In genomic region chr12:6958609-6959375, GRCh38 we compare ENCODE assay signal across 9 cellular contexts. TPM values are rescaled to one million over a fixed set of nuclear protein-coding genes. Genes with fewer than 3 reads are reported as not detected.
DNase-seq lines count a peak whose midpoint lies in the region; ATAC-seq, FAIRE-seq and TF ChIP-seq lines count a peak whose summit lies in the region.
"Had no signal": no experiment of that assay in that cellular context is flagged by ENCODE, and none has a peak within 500 bp of the region (broad histone marks: within the 10 kb centered on the region; RNA-seq: fewer than 3 reads in every experiment).

No MANE protein-coding gene starts in this region.

- peak overlapping the region; percentile 58 for H3K27ac Mint-ChIP-seq in astrocyte (ENCODE audit: unreplicated experiment)

- H4K20me1 ChIP-seq in astrocyte (ENCODE audit: insufficient read depth, low read length), result no peaks in the 10 kb centered on the region

- ATAC-seq in GM18868 (IDR thresholded peaks at IDR 0.05; ENCODE audit: unreplicated experiment) (peak; percentile 51), HG03025 (IDR thresholded peaks at IDR 0.05; ENCODE audit: low FRiP score, unreplicated experiment) (peak; percentile 40)
- ATAC-seq: K562 had no signal

- no peak overlapping the region for H3K27ac ChIP-seq in astrocyte (ENCODE audit: low read depth, low read length)

- peaks cover 2% of the 10 kb centered on the region for H3K36me3 Mint-ChIP-seq in astrocyte (ENCODE audit: low read depth, unreplicated experiment)

- H3K27me3 Mint-ChIP-seq in astrocyte (ENCODE audit: low read depth, unreplicated experiment), result peaks cover 4% of the 10 kb centered on the region

- no peaks in the 10 kb centered on the region for H3K9me3 Mint-ChIP-seq in astrocyte (ENCODE audit: unreplicated experiment)

- H3K27me3 ChIP-seq in astrocyte (ENCODE audit: insufficient read depth, low read length), result no peaks in the 10 kb centered on the region

- H2AFZ ChIP-seq in astrocyte (ENCODE audit: low read depth, low read length), result peak overlapping the region; percentile 47

- DNase-seq in T-helper 1 cell (peak; percentile 62 to 83 (median 73)), astrocyte (ENCODE audit: low read depth) (no peak), posterior vena cava (ENCODE audit: low spot score) (peak; percentile 82), NCI-H524 (lab: John Stamatoyannopoulos, UW) (no peak), NCI-H82 (lab: John Stamatoyannopoulos, UW) (no peak), DMS53 treated with DMSO at 0.1 percent for 48 hours (lab: John Stamatoyannopoulos, UW; ENCODE audit: unreplicated experiment) (no peak)

- peak overlapping the region; percentile 29 for H3K4me3 Mint-ChIP-seq in astrocyte (ENCODE audit: unreplicated experiment)

- no peak overlapping the region for H3K9ac ChIP-seq in astrocyte (ENCODE audit: low read length)

- no peak for FAIRE-seq in astrocyte (lab: Jason Lieb, UNC)
- FAIRE-seq: K562 had no signal

- intact Hi-C loops in posterior vena cava (cut with DNase I), result loop anchor here in 1 of 2 donors (10.0 kb wide), 1 partner anchor 156 kb away; no protein-coding TSS in a partner anchor

- H3K4me2 ChIP-seq in astrocyte (ENCODE audit: low read length), result no peak overlapping the region

- no peak for TF ChIP-seq CTCF in astrocyte (IDR thresholded peaks at IDR 0.05; ENCODE audit: insufficient read depth, low read depth, low read length)

- peaks cover 23% of the 10 kb centered on the region for H3K4me1 ChIP-seq in astrocyte (ENCODE audit: insufficient read depth, low read length)

- H3K36me3 ChIP-seq in astrocyte (ENCODE audit: insufficient read depth, low read length), result no peaks in the 10 kb centered on the region

- H3K4me1 Mint-ChIP-seq in astrocyte (ENCODE audit: low read depth, unreplicated experiment), result peaks cover 25% of the 10 kb centered on the region

- H3K79me2 ChIP-seq in astrocyte (ENCODE audit: insufficient read depth, low read length), result no peaks in the 10 kb centered on the region

- H3K4me3 ChIP-seq in astrocyte (ENCODE audit: insufficient read depth, low read depth, low read length), result no peak overlapping the region
- H3K4me3 ChIP-seq: K562 had no signal

- no peaks in the 10 kb centered on the region for H3K9me3 ChIP-seq in astrocyte (ENCODE audit: insufficient read depth, low read depth, low read length)

RNA-seq across cellular contexts. Expression of gene PTPN6, which starts 7.6 kb away (rescaled TPM):
- total RNA-seq in astrocyte (5.2 and 8.9 TPM in 2 replicates), posterior vena cava (10 to 100 TPM; 18.7 to 31.4 TPM)

RNA-seq across cellular contexts. Expression of gene PHB2, which starts 11.7 kb away (rescaled TPM):
- total RNA-seq in astrocyte, result 171 and 176 TPM in 2 replicates
- total RNA-seq in posterior vena cava, result 100 to 1,000 TPM in 1 of 2 donors, 10 to 100 TPM in 1; 98.8 to 110 TPM

RNA-seq across cellular contexts. Expression of gene EMG1, which starts 11.9 kb away (rescaled TPM):
- 38.6 and 39.1 TPM in 2 replicates for total RNA-seq in astrocyte
- total RNA-seq in posterior vena cava, result 10 to 100 TPM; 38.4 to 43.9 TPM

RNA-seq across cellular contexts. Expression of gene C12orf57, which starts 15.0 kb away (rescaled TPM):
- total RNA-seq in astrocyte, result 117 and 123 TPM in 2 replicates
- total RNA-seq in posterior vena cava, result 100 to 1,000 TPM; 189 to 206 TPM

RNA-seq across cellular contexts. Expression of gene RNU7-1, which starts 15.2 kb away (rescaled TPM):
- total RNA-seq in astrocyte (not detected in 2 replicates), posterior vena cava (not detected)
- total RNA-seq: K562 had no signal

Comparison
In these comparisons a context has a peak if more than half of its experiments do, and no peak if none do; other contexts are left out.
1. DNase-seq: peak in T-helper 1 cell (5 of 5) and posterior vena cava (single experiment); none in astrocyte (single experiment), NCI-H524 (0 of 2), NCI-H82 (single experiment) and DMS53 treated with DMSO at 0.1 percent for 48 hours (single experiment).